Comparison of ENCODE assay signal across 33 cellular contexts in genomic region chr7:10085231-10085630, GRCh38.
"Had no signal": no experiment of that assay in that cellular context is flagged by ENCODE, and none has a peak within 500 bp of the region (broad histone marks: within the 10 kb centered on the region; RNA-seq: fewer than 3 reads in every experiment).

No MANE protein-coding gene starts in this region.

- H3K9me3 Mint-ChIP-seq: activated CD4-positive, alpha-beta T cell treated with anti-CD3 and anti-CD28 coated beads, Interleukin-2, amount 10 ng/mL, durations not matched to agents 24 days and 14 days; activated T-helper 1 cell treated with anti-CD3 and anti-CD28 coated beads, Interleukin-12 subunit alpha, Interleukin-12 subunit beta, Interleukin-2, Interleukin-4 antibody, amounts not matched to agents 30 ng/mL and 10 ng/mL and 1 ng/mL, durations not matched to agents 14 hours and 24 hours and 36 hours; brain; endodermal cell had no signal

- ATAC-seq: activated CD4-positive, alpha-beta T cell treated with anti-CD3 and anti-CD28 coated beads for 36 hours; activated CD8-positive, alpha-beta memory T cell treated with anti-CD3 and anti-CD28 coated beads, Interleukin-2, amount 10 ng/mL, durations not matched to agents 7 days and 5 days; activated CD8-positive, alpha-beta T cell treated with anti-CD3 and anti-CD28 coated beads, Interleukin-2, amount 10 ng/mL, durations not matched to agents 7 days and 5 days; activated naive CD4-positive, alpha-beta T cell treated with anti-CD3 and anti-CD28 coated beads, Interleukin-2, amount 50 U/mL, for 72 hours; esophagus mucosa; T-helper 17 cell had no signal

- H3K27ac Mint-ChIP-seq: activated CD4-positive, alpha-beta memory T cell treated with anti-CD3 and anti-CD28 coated beads for 36 hours; activated CD4-positive, alpha-beta T cell treated with anti-CD3 and anti-CD28 coated beads for 36 hours; activated CD4-positive, alpha-beta T cell treated with anti-CD3 and anti-CD28 coated beads, Interleukin-2, amount 10 ng/mL, durations not matched to agents 24 days and 14 days; activated CD8-positive, alpha-beta memory T cell treated with anti-CD3 and anti-CD28 coated beads, Interleukin-2, amount 10 ng/mL, durations not matched to agents 7 days and 5 days; activated CD8-positive, alpha-beta T cell treated with anti-CD3 and anti-CD28 coated beads, Interleukin-2, amount 10 ng/mL, durations not matched to agents 7 days and 5 days; activated naive CD4-positive, alpha-beta T cell treated with anti-CD3 and anti-CD28 coated beads, Interleukin-2, amount 10 ng/mL, durations not matched to agents 7 days and 5 days; activated naive CD4-positive, alpha-beta T cell treated with anti-CD3 and anti-CD28 coated beads, Interleukin-2, amount 50 U/mL, for 72 hours; activated naive CD8-positive, alpha-beta T cell treated with anti-CD3 and anti-CD28 coated beads, Interleukin-2, amount 10 ng/mL, durations not matched to agents 7 days and 5 days; activated T-helper 1 cell treated with anti-CD3 and anti-CD28 coated beads, Interleukin-12 subunit alpha, Interleukin-12 subunit beta, Interleukin-2, Interleukin-4 antibody, amounts not matched to agents 30 ng/mL and 10 ng/mL and 1 ng/mL, durations not matched to agents 14 hours and 24 hours and 36 hours; brain; dendritic cell treated with granulocyte-macrophage colony-stimulating factor and Interleukin-4, amounts not matched to agents 40 ng/mL and 50 ng/mL, for 4 days; endodermal cell; T-helper 17 cell; T-helper 2 cell treated with Interferon-gamma antibody and Interleukin-4, amounts not matched to agents 5 μg/mL and 100 μg/mL, for 36 hours had no signal

- H3K4me3 ChIP-seq: ascending aorta, breast epithelium, cardiac muscle cell, coronary artery, dorsolateral prefrontal cortex had no signal

- DNase-seq: activated CD4-positive, alpha-beta memory T cell treated with anti-CD3 and anti-CD28 coated beads for 36 hours; activated CD4-positive, alpha-beta T cell treated with anti-CD3 and anti-CD28 coated beads for 36 hours; activated CD4-positive, alpha-beta T cell treated with anti-CD3 and anti-CD28 coated beads, Interleukin-2, amount 10 ng/mL, durations not matched to agents 24 days and 14 days; activated CD4-positive, CD25-positive, alpha-beta regulatory T cell; activated CD4-positive, CD25-positive, alpha-beta regulatory T cell treated with anti-CD3 and anti-CD28 coated beads, Interleukin-2, amount 50 U/mL, for 72 hours; activated CD8-positive, alpha-beta memory T cell treated with anti-CD3 and anti-CD28 coated beads, Interleukin-2, amount 10 ng/mL, durations not matched to agents 7 days and 5 days; activated CD8-positive, alpha-beta memory T cell treated with anti-CD3 and anti-CD28 coated beads, Interleukin-2, amount 50 U/mL, for 4 hours; activated CD8-positive, alpha-beta T cell treated with anti-CD3 and anti-CD28 coated beads, Interleukin-2, amount 10 ng/mL, durations not matched to agents 7 days and 5 days; activated gamma-delta T cell; activated naive CD4-positive, alpha-beta T cell; activated naive CD4-positive, alpha-beta T cell treated with anti-CD3 and anti-CD28 coated beads, Interleukin-2, amount 10 ng/mL, durations not matched to agents 7 days and 5 days; activated naive CD8-positive, alpha-beta T cell treated with anti-CD3 and anti-CD28 coated beads, Interleukin-2, amount 10 ng/mL, durations not matched to agents 7 days and 5 days; activated T-cell treated with anti-CD3 and anti-CD28 coated beads, Interleukin-2, amount 50 U/mL, for 1 hour; activated T-cell treated with anti-CD3 and anti-CD28 coated beads, Interleukin-2, amount 50 U/mL, for 48 hours; central memory CD4-positive, alpha-beta T cell; cerebellar nuclear complex; dorsolateral prefrontal cortex; effector memory CD4-positive, alpha-beta T cell; endodermal cell; foreskin fibroblast; head of caudate nucleus; T-helper 17 cell had no signal

- H3K27me3 ChIP-seq: ascending aorta, breast epithelium, cardiac muscle cell, dorsolateral prefrontal cortex had no signal

- H3K4me3 Mint-ChIP-seq: activated CD4-positive, alpha-beta memory T cell treated with anti-CD3 and anti-CD28 coated beads for 36 hours; activated CD4-positive, alpha-beta T cell treated with anti-CD3 and anti-CD28 coated beads for 36 hours; activated CD4-positive, alpha-beta T cell treated with anti-CD3 and anti-CD28 coated beads, Interleukin-2, amount 10 ng/mL, durations not matched to agents 24 days and 14 days; activated CD8-positive, alpha-beta memory T cell treated with anti-CD3 and anti-CD28 coated beads, Interleukin-2, amount 10 ng/mL, durations not matched to agents 7 days and 5 days; activated CD8-positive, alpha-beta T cell treated with anti-CD3 and anti-CD28 coated beads, Interleukin-2, amount 10 ng/mL, durations not matched to agents 7 days and 5 days; activated naive CD4-positive, alpha-beta T cell treated with anti-CD3 and anti-CD28 coated beads, Interleukin-2, amount 10 ng/mL, durations not matched to agents 7 days and 5 days; activated naive CD8-positive, alpha-beta T cell treated with anti-CD3 and anti-CD28 coated beads, Interleukin-2, amount 10 ng/mL, durations not matched to agents 7 days and 5 days; activated T-helper 1 cell treated with anti-CD3 and anti-CD28 coated beads, Interleukin-12 subunit alpha, Interleukin-12 subunit beta, Interleukin-2, Interleukin-4 antibody, amounts not matched to agents 30 ng/mL and 10 ng/mL and 1 ng/mL, durations not matched to agents 14 hours and 24 hours and 36 hours; brain; dendritic cell treated with granulocyte-macrophage colony-stimulating factor and Interleukin-4, amounts not matched to agents 40 ng/mL and 50 ng/mL, for 4 days; endodermal cell; T-helper 17 cell; T-helper 2 cell treated with Interferon-gamma antibody and Interleukin-4, amounts not matched to agents 5 μg/mL and 100 μg/mL, for 36 hours had no signal

- H3K27me3 Mint-ChIP-seq: activated CD4-positive, alpha-beta memory T cell treated with anti-CD3 and anti-CD28 coated beads for 36 hours; activated CD4-positive, alpha-beta T cell treated with anti-CD3 and anti-CD28 coated beads for 36 hours; activated CD4-positive, alpha-beta T cell treated with anti-CD3 and anti-CD28 coated beads, Interleukin-2, amount 10 ng/mL, durations not matched to agents 24 days and 14 days; activated CD8-positive, alpha-beta memory T cell treated with anti-CD3 and anti-CD28 coated beads, Interleukin-2, amount 10 ng/mL, durations not matched to agents 7 days and 5 days; activated naive CD4-positive, alpha-beta T cell treated with anti-CD3 and anti-CD28 coated beads, Interleukin-2, amount 10 ng/mL, durations not matched to agents 7 days and 5 days; activated naive CD8-positive, alpha-beta T cell treated with anti-CD3 and anti-CD28 coated beads, Interleukin-2, amount 10 ng/mL, durations not matched to agents 7 days and 5 days; brain; dendritic cell treated with granulocyte-macrophage colony-stimulating factor and Interleukin-4, amounts not matched to agents 40 ng/mL and 50 ng/mL, for 4 days; T-helper 17 cell had no signal

- H3K9me3 ChIP-seq: ascending aorta, breast epithelium had no signal

- FAIRE-seq: frontal cortex had no signal

- H3K27ac ChIP-seq: ascending aorta, breast epithelium, cardiac muscle cell, coronary artery, dorsolateral prefrontal cortex had no signal

- H3K36me3 ChIP-seq: ascending aorta, breast epithelium, cardiac muscle cell had no signal

- H3K4me1 ChIP-seq: ascending aorta, breast epithelium had no signal

- H3K4me1 Mint-ChIP-seq: activated CD4-positive, alpha-beta T cell treated with anti-CD3 and anti-CD28 coated beads for 36 hours; activated CD4-positive, alpha-beta T cell treated with anti-CD3 and anti-CD28 coated beads, Interleukin-2, amount 10 ng/mL, durations not matched to agents 24 days and 14 days; activated CD8-positive, alpha-beta memory T cell treated with anti-CD3 and anti-CD28 coated beads, Interleukin-2, amount 10 ng/mL, durations not matched to agents 7 days and 5 days; activated naive CD4-positive, alpha-beta T cell treated with anti-CD3 and anti-CD28 coated beads, Interleukin-2, amount 10 ng/mL, durations not matched to agents 7 days and 5 days; activated naive CD8-positive, alpha-beta T cell treated with anti-CD3 and anti-CD28 coated beads, Interleukin-2, amount 10 ng/mL, durations not matched to agents 7 days and 5 days; T-helper 17 cell had no signal

- H3K36me3 Mint-ChIP-seq: activated CD4-positive, alpha-beta memory T cell treated with anti-CD3 and anti-CD28 coated beads for 36 hours; activated CD8-positive, alpha-beta memory T cell treated with anti-CD3 and anti-CD28 coated beads, Interleukin-2, amount 10 ng/mL, durations not matched to agents 7 days and 5 days; activated naive CD4-positive, alpha-beta T cell treated with anti-CD3 and anti-CD28 coated beads, Interleukin-2, amount 10 ng/mL, durations not matched to agents 7 days and 5 days; activated naive CD4-positive, alpha-beta T cell treated with anti-CD3 and anti-CD28 coated beads, Interleukin-2, amount 50 U/mL, for 72 hours; activated naive CD8-positive, alpha-beta T cell treated with anti-CD3 and anti-CD28 coated beads, Interleukin-2, amount 10 ng/mL, durations not matched to agents 7 days and 5 days; brain had no signal
